Comparison of ENCODE assay signal across 8 cellular contexts in genomic region chr5:159965031-159965837, GRCh38. TPM values are rescaled to one million over a fixed set of nuclear protein-coding genes. Genes with fewer than 3 reads are reported as not detected.
A peak's percentile ranks its signal among the peaks of the same experiment; 100 is the strongest.
DNase-seq lines count a peak whose midpoint lies in the region; ATAC-seq and TF ChIP-seq lines count a peak whose summit lies in the region.

No MANE protein-coding gene starts in this region.

- no peak overlapping the region for H3K4me2 ChIP-seq in neuronal stem cell (ENCODE audit: insufficient read depth, low read length, poor library complexity, severe bottlenecking)

- H4K91ac ChIP-seq in neuronal stem cell (ENCODE audit: low read depth, low read length, poor library complexity), result no peak overlapping the region

- peaks cover 11% of the 10 kb centered on the region for H3K27me3 Mint-ChIP-seq in WTC11 (ENCODE audit: low read depth)

- H2BK15ac ChIP-seq in neuronal stem cell (ENCODE audit: low read length), result no peak overlapping the region

- no CpG with 5 or more reads among the region's 12 CpGs for WGBS in neuronal stem cell (ENCODE audit: extremely low coverage in 2 of 2, insufficient read length in 2 of 2, insufficient replicate concordance in 1 of 2), 2 donors

- no peak overlapping the region for H3K14ac ChIP-seq in neuronal stem cell (ENCODE audit: low read length)

- no peaks in the 10 kb centered on the region for H3K9me3 Mint-ChIP-seq in WTC11

- no peak overlapping the region for H3K9ac ChIP-seq in neuronal stem cell (ENCODE audit: low read depth, low read length, poor library complexity)

- peak overlapping the region; percentile 33 for H4K8ac ChIP-seq in neuronal stem cell (ENCODE audit: low read depth, low read length)

- H3K18ac ChIP-seq in neuronal stem cell (ENCODE audit: low read length), result no peak overlapping the region

- no peak overlapping the region for H2BK12ac ChIP-seq in neuronal stem cell (ENCODE audit: low read length)

- H3K79me1 ChIP-seq in neuronal stem cell (ENCODE audit: low read depth, low read length), result no peaks in the 10 kb centered on the region

- DNase-seq in ELF-1 (ENCODE audit: low read depth, low spot score), result peak; percentile 66
- DNase-seq in HuH-7 (ENCODE audit: low spot score), result peak; percentile 55
- peak; percentile 82 for DNase-seq in WTC11 (ENCODE audit: low spot score)
- DNase-seq in fibroblast of pulmonary artery (ENCODE audit: low read depth), result peak; percentile 75
- no peak for DNase-seq in neuronal stem cell (ENCODE audit: low spot score)
- DNase-seq in GF-D8 (lab: John Stamatoyannopoulos, UW), result no peak
- no peak for DNase-seq in DMS153 (lab: John Stamatoyannopoulos, UW)

- H3K27ac Mint-ChIP-seq in WTC11, result no peak overlapping the region

- H3K27ac ChIP-seq in neuronal stem cell (replicated peaks; ENCODE audit: low read length), result no peak overlapping the region

- H3K27me3 ChIP-seq in neuronal stem cell (ENCODE audit: control insufficient read depth in 3 of 3, insufficient read depth in 3 of 3, low read depth in 1 of 3, low read length in 3 of 3), result peaks cover 0 to 20% (median under 1%) of the 10 kb centered on the region in 3 experiments

- TF ChIP-seq CTCF in WTC11 (IDR thresholded peaks at IDR 0.05), result peak; percentile 43
- peak; percentile 77 for TF ChIP-seq CTCF in fibroblast of pulmonary artery (IDR thresholded peaks at IDR 0.05; ENCODE audit: low read length, missing control alignments)

- H3K4me1 Mint-ChIP-seq in WTC11, result no peaks in the 10 kb centered on the region; the same call in 1 of the 2 replicates

- no peaks in the 10 kb centered on the region for H3K36me3 Mint-ChIP-seq in WTC11

- CTCF ChIA-PET in WTC11 (lab: Charles Lee), result interaction anchor here (0.6 to 1.8 kb wide), 20 partner anchors 9 to 633 kb away, joined by 3 to 15 read pairs (median 3); partner anchors contain the start of gene ADRA1B

- H2AK5ac ChIP-seq in neuronal stem cell (ENCODE audit: low read depth, low read length), result no peak overlapping the region

- H3K9me3 ChIP-seq in neuronal stem cell (replicated peaks in 1 of 2; ENCODE audit: control insufficient read depth in 2 of 2, insufficient read depth in 1 of 2, low read depth in 1 of 2, low read length in 2 of 2), result no peaks in the 10 kb centered on the region

- H3K4me1 ChIP-seq in neuronal stem cell (ENCODE audit: control insufficient read depth in 2 of 2, insufficient read depth in 1 of 2, low read depth in 1 of 2, low read length in 2 of 2), result no peaks in the 10 kb centered on the region

- no peak overlapping the region for H2BK5ac ChIP-seq in neuronal stem cell (ENCODE audit: low read length)

- H3K4ac ChIP-seq in neuronal stem cell (ENCODE audit: low read length), result no peak overlapping the region

- peak overlapping the region; percentile 22 for H3K23ac ChIP-seq in neuronal stem cell (ENCODE audit: low read depth, low read length, poor library complexity)

- H2AFZ ChIP-seq in neuronal stem cell (ENCODE audit: low read length), result no peak overlapping the region

- H2BK120ac ChIP-seq in neuronal stem cell (ENCODE audit: low read depth, low read length), result no peak overlapping the region

- POLR2A ChIA-PET in WTC11 (lab: Charles Lee), result no interaction called here

- no peak overlapping the region for H3K4me3 ChIP-seq in fibroblast of pulmonary artery (replicated peaks; ENCODE audit: low read depth, low read length)
- H3K4me3 ChIP-seq in neuronal stem cell (ENCODE audit: low read length in 2 of 2), result no peak overlapping the region

- H3K36me3 ChIP-seq in neuronal stem cell (replicated peaks in 1 of 2; ENCODE audit: control insufficient read depth in 2 of 2, insufficient read depth in 2 of 2, low read length in 2 of 2), result no peaks in the 10 kb centered on the region

- ATAC-seq in WTC11 (peak; percentile 98), GM19328 (IDR thresholded peaks at IDR 0.05; ENCODE audit: unreplicated experiment) (no peak)

- no peak overlapping the region for H3K4me3 Mint-ChIP-seq in WTC11

TF ChIP-seq in WTC11, 78 proteins besides CTCF, POLR2A, EP300 and RAD21:
- TF ChIP-seq, protein P1, sequence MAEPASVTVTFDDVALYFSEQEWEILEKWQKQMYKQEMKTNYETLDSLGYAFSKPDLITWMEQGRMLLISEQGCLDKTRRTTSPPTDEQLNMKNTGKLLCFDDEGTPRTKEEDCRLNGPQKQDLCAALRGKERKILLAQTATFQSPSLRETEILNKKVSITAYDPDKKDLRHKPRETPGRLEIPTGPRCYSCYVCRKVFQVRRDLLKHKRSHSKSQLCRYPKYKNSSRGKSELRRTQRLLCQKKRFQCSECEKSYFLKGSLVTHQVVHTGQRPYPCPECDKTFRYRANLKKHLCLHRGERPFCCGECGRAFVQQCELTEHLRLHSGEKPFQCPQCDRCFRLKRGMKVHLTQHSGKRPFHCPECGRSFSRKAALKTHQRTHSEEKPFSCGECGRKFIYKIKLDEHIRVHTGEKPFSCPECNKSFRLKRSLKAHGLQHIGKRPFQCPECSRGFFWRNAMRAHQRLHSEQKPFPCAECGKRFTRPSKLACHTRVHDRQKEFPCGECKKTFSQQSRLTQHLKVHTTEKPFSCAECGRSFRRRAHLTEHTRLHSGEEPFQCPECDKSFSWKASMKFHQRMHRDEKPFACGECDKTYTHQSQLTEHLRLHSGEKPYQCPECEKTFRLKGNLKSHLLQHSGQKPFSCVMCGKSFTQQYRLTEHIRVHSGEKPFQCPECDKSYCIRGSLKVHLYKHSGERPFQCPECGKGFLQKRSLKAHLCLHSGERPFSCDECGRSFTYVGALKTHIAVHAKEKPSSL (CRISPR knock-in tag; conservative IDR thresholded peaks at IDR 0.05), result no peak
- no peak for TF ChIP-seq ZNF317 (CRISPR knock-in tag; IDR thresholded peaks at IDR 0.05; ENCODE audit: borderline replicate concordance, low read depth)
- TF ChIP-seq ESRRA (CRISPR knock-in tag; IDR thresholded peaks at IDR 0.05; ENCODE audit: borderline replicate concordance), result no peak
- TF ChIP-seq, protein P2, sequence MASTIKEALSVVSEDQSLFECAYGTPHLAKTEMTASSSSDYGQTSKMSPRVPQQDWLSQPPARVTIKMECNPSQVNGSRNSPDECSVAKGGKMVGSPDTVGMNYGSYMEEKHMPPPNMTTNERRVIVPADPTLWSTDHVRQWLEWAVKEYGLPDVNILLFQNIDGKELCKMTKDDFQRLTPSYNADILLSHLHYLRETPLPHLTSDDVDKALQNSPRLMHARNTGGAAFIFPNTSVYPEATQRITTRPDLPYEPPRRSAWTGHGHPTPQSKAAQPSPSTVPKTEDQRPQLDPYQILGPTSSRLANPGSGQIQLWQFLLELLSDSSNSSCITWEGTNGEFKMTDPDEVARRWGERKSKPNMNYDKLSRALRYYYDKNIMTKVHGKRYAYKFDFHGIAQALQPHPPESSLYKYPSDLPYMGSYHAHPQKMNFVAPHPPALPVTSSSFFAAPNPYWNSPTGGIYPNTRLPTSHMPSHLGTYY (CRISPR knock-in tag; IDR thresholded peaks at IDR 0.05), result no peak
- TF ChIP-seq MYBL2 (CRISPR knock-in tag; IDR thresholded peaks at IDR 0.05), result no peak
- no peak for TF ChIP-seq SOX15 (CRISPR knock-in tag; IDR thresholded peaks at IDR 0.05)
- no peak for TF ChIP-seq TCF7 (CRISPR knock-in tag; IDR thresholded peaks at IDR 0.05; ENCODE audit: low read depth)
- no peak for TF ChIP-seq ZNF232 (CRISPR knock-in tag; IDR thresholded peaks at IDR 0.05)
- TF ChIP-seq ZNF423 (CRISPR knock-in tag; IDR thresholded peaks at IDR 0.05), result no peak
- TF ChIP-seq NR2C2 (CRISPR knock-in tag; IDR thresholded peaks at IDR 0.05), result no peak
- TF ChIP-seq, protein P3, sequence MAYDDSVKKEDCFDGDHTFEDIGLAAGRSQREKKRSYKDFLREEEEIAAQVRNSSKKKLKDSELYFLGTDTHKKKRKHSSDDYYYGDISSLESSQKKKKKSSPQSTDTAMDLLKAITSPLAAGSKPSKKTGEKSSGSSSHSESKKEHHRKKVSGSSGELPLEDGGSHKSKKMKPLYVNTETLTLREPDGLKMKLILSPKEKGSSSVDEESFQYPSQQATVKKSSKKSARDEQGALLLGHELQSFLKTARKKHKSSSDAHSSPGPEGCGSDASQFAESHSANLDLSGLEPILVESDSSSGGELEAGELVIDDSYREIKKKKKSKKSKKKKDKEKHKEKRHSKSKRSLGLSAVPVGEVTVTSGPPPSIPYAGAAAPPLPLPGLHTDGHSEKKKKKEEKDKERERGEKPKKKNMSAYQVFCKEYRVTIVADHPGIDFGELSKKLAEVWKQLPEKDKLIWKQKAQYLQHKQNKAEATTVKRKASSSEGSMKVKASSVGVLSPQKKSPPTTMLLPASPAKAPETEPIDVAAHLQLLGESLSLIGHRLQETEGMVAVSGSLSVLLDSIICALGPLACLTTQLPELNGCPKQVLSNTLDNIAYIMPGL (CRISPR knock-in tag; IDR thresholded peaks at IDR 0.05), result no peak
- TF ChIP-seq ETV6 (CRISPR knock-in tag; IDR thresholded peaks at IDR 0.05), result no peak
- no peak for TF ChIP-seq E2F5 (CRISPR knock-in tag; IDR thresholded peaks at IDR 0.05)
- no peak for TF ChIP-seq ATF1 (CRISPR knock-in tag; IDR thresholded peaks at IDR 0.05)
- no peak for TF ChIP-seq GTF2I (CRISPR knock-in tag; conservative IDR thresholded peaks at IDR 0.05)
- TF ChIP-seq ELF4 (CRISPR knock-in tag; IDR thresholded peaks at IDR 0.05; ENCODE audit: low read depth), result no peak

RNA-seq across cellular contexts. Expression of gene TTC1, which starts 43.7 kb away (rescaled TPM):
- 46.4 to 48.3 TPM (median 47.4 TPM) in 3 replicates for total RNA-seq in WTC11 (2021)
- 47.8 TPM for polyA plus RNA-seq in neuronal stem cell (2013, experiment 1 of 2)
- polyA plus RNA-seq in neuronal stem cell (2013, experiment 2 of 2), result 49.0 TPM

RNA-seq across cellular contexts. Expression of gene ADRA1B, which starts 49.0 kb away (rescaled TPM):
- total RNA-seq in WTC11 (2021), result 0.11 to 0.16 TPM in 2 of 3 replicates, not detected in the other
- 0.14 TPM for polyA plus RNA-seq in neuronal stem cell (2013, experiment 1 of 2)
- polyA plus RNA-seq in neuronal stem cell (2013, experiment 2 of 2), result 0.18 TPM

Comparison
In these comparisons a context has a peak if more than half of its experiments do, and no peak if none do; other contexts are left out.
1. DNase-seq: peak in ELF-1 (single experiment), HuH-7 (single experiment), WTC11 (single experiment) and fibroblast of pulmonary artery (single experiment); none in neuronal stem cell (single experiment), GF-D8 (single experiment) and DMS153 (single experiment).